In genomic region chr11:70826950-70827349, GRCh38 we compare ENCODE assay signal across 19 cellular contexts.
DNase-seq lines count a peak whose midpoint lies in the region; TF ChIP-seq lines count a peak whose summit lies in the region.
"Had no signal": no experiment of that assay in that cellular context is flagged by ENCODE, and none has a peak within 500 bp of the region (broad histone marks: within the 10 kb centered on the region; RNA-seq: fewer than 3 reads in every experiment).

No MANE protein-coding gene starts in this region.

- DNase-seq in NCI-H748 (lab: John Stamatoyannopoulos, UW; ENCODE audit: unreplicated experiment) (peak; percentile 64), NCI-H748 treated with DMSO at 0.1 percent for 48 hours (lab: John Stamatoyannopoulos, UW) (no peak), NCI-H69 (lab: John Stamatoyannopoulos, UW) (peak; percentile 74), mesenchymal stem cell (no peak), NCI-H1436 treated with DMSO at 0.1 percent for 48 hours (lab: John Stamatoyannopoulos, UW) (no peak), glutamatergic neuron (no peak), COLO829 (ENCODE audit: low spot score) (no peak)
- DNase-seq: activated CD4-positive, alpha-beta T cell treated with anti-CD3 and anti-CD28 coated beads for 4 hours; activated effector memory CD4-positive, alpha-beta T cell treated with Interleukin-2 at 50 U/mL for 16 hours; central memory CD4-positive, alpha-beta T cell; effector CD8-positive, alpha-beta T cell; natural killer cell; Peyer's patch; stimulated activated naive B cell treated with anti-CD40 and anti-IgM and Interleukin-4, amounts not matched to agents 10 μg/mL and 1 μg/mL and 100 μg/mL, for 72 hours; trophoblast cell had no signal

- peak overlapping the region; percentile 32 for H3K9ac ChIP-seq in mesenchymal stem cell (ENCODE audit: low read length)
- peak overlapping the region in 1 of 2 donors; percentile 36 for H3K9ac ChIP-seq in stomach smooth muscle (ENCODE audit: low read length in 2 of 2)

- no peak overlapping the region for H2AK5ac ChIP-seq in mesenchymal stem cell (ENCODE audit: low read length, severe bottlenecking)

- H3K79me1 ChIP-seq in mesenchymal stem cell (replicated peaks; ENCODE audit: low read length, poor library complexity, severe bottlenecking), result no peaks in the 10 kb centered on the region

- no peak overlapping the region for H2BK120ac ChIP-seq in mesenchymal stem cell (ENCODE audit: low read depth, low read length)

- no peak for TF ChIP-seq CTCF in glutamatergic neuron (IDR thresholded peaks at IDR 0.05; ENCODE audit: partially characterized antibody, unreplicated experiment)

- H3K9me3 ChIP-seq in mesenchymal stem cell (ENCODE audit: control insufficient read depth, low read length) (no peaks in the 10 kb centered on the region), stomach smooth muscle (ENCODE audit: control insufficient read depth in 2 of 2, low read length in 2 of 2) (no peaks in the 10 kb centered on the region)
- H3K9me3 ChIP-seq: heart left ventricle, Peyer's patch had no signal

- no peaks in the 10 kb centered on the region for H3K4me1 ChIP-seq in mesenchymal stem cell (ENCODE audit: control insufficient read depth, insufficient read depth, low read depth, low read length)
- H3K4me1 ChIP-seq in stomach smooth muscle (ENCODE audit: control insufficient read depth, insufficient read depth, low read length), result peaks cover 35% of the 10 kb centered on the region
- H3K4me1 ChIP-seq: Peyer's patch had no signal

- no peak overlapping the region for H2BK15ac ChIP-seq in mesenchymal stem cell (ENCODE audit: low read depth, poor library complexity, severe bottlenecking)

- no peaks in the 10 kb centered on the region for H3K36me3 ChIP-seq in mesenchymal stem cell (ENCODE audit: control insufficient read depth in 1 of 2, insufficient read depth in 2 of 2, low read depth in 1 of 2, low read length in 2 of 2)
- no peaks in the 10 kb centered on the region for H3K36me3 ChIP-seq in stomach smooth muscle (ENCODE audit: control insufficient read depth in 2 of 2, insufficient read depth in 2 of 2, low read length in 2 of 2)
- H3K36me3 ChIP-seq: heart left ventricle, Peyer's patch had no signal

- peaks cover 6% of the 10 kb centered on the region for H3K27me3 Mint-ChIP-seq in glutamatergic neuron (ENCODE audit: unreplicated experiment)

- H3K14ac ChIP-seq in mesenchymal stem cell (ENCODE audit: low read length in 2 of 2), result no peak overlapping the region

- H3K36me3 Mint-ChIP-seq in glutamatergic neuron (ENCODE audit: unreplicated experiment), result no peaks in the 10 kb centered on the region
- H3K36me3 Mint-ChIP-seq: CD14-positive monocyte, natural killer cell had no signal

- no peak overlapping the region for H2BK12ac ChIP-seq in mesenchymal stem cell (ENCODE audit: low read length in 2 of 2)

- peaks cover 2% of the 10 kb centered on the region for H3K9me3 Mint-ChIP-seq in glutamatergic neuron (ENCODE audit: unreplicated experiment)
- H3K9me3 Mint-ChIP-seq: natural killer cell had no signal

- H3K27ac ChIP-seq in mesenchymal stem cell (ENCODE audit: low read length, poor library complexity, severe bottlenecking), result no peak overlapping the region
- H3K27ac ChIP-seq in stomach smooth muscle (ENCODE audit: low read length), result peak overlapping the region; percentile 88
- H3K27ac ChIP-seq: Peyer's patch had no signal

- H2AFZ ChIP-seq in mesenchymal stem cell (ENCODE audit: low read depth, low read length), result no peak overlapping the region

- no peak overlapping the region for H3K4ac ChIP-seq in mesenchymal stem cell (ENCODE audit: low read depth in 1 of 2, low read length in 2 of 2)

- no peak overlapping the region for H3K18ac ChIP-seq in mesenchymal stem cell (ENCODE audit: low read depth in 1 of 2, low read length in 2 of 2)

- no peak overlapping the region for H3K4me2 ChIP-seq in mesenchymal stem cell (ENCODE audit: low read length, poor library complexity, severe bottlenecking)

- peaks cover 0 to 56% of the 10 kb centered on the region in 2 experiments for H3K27me3 ChIP-seq in mesenchymal stem cell (ENCODE audit: control insufficient read depth in 1 of 2, insufficient read depth in 1 of 2, low read length in 2 of 2)
- peaks cover 0 to 2% of the 10 kb centered on the region in 2 donors for H3K27me3 ChIP-seq in stomach smooth muscle (ENCODE audit: control insufficient read depth in 1 of 2, insufficient read depth in 2 of 2, low read length in 2 of 2)
- H3K27me3 ChIP-seq: Peyer's patch had no signal

- H3K23ac ChIP-seq in mesenchymal stem cell (ENCODE audit: low read length in 2 of 2), result no peak overlapping the region

- no peak overlapping the region for H2BK5ac ChIP-seq in mesenchymal stem cell (ENCODE audit: low read depth, low read length, poor library complexity, severe bottlenecking)

- no peak overlapping the region for H3K27ac Mint-ChIP-seq in glutamatergic neuron (ENCODE audit: unreplicated experiment)
- H3K27ac Mint-ChIP-seq: CD14-positive monocyte; natural killer cell; stimulated activated naive B cell treated with anti-CD40 and anti-IgM and Interleukin-4, amounts not matched to agents 10 μg/mL and 1 μg/mL and 100 μg/mL, for 72 hours had no signal

- no peaks in the 10 kb centered on the region for H3K4me1 Mint-ChIP-seq in glutamatergic neuron (ENCODE audit: low read depth, unreplicated experiment)
- H3K4me1 Mint-ChIP-seq: CD14-positive monocyte had no signal

- H4K91ac ChIP-seq in mesenchymal stem cell (ENCODE audit: low read length), result no peak overlapping the region

- WGBS in mesenchymal stem cell, result 69% methylated on average over 5 of the region's 6 CpGs

- peak overlapping the region in 1 of 2 experiments; percentile 70 for H3K4me3 ChIP-seq in mesenchymal stem cell (ENCODE audit: insufficient read depth in 1 of 2, low read depth in 1 of 2, low read length in 2 of 2)
- peak overlapping the region; percentile 80 to 82 for H3K4me3 ChIP-seq in stomach smooth muscle (ENCODE audit: low read length in 2 of 2)
- H3K4me3 ChIP-seq: lung had no signal

- H4K8ac ChIP-seq in mesenchymal stem cell (ENCODE audit: low read length), result no peak overlapping the region

- no peak overlapping the region for H3K4me3 Mint-ChIP-seq in glutamatergic neuron (ENCODE audit: unreplicated experiment)
- H3K4me3 Mint-ChIP-seq: natural killer cell; stimulated activated naive B cell treated with anti-CD40 and anti-IgM and Interleukin-4, amounts not matched to agents 10 μg/mL and 1 μg/mL and 100 μg/mL, for 72 hours had no signal

Comparison
In these comparisons a context has a peak if more than half of its experiments do, and no peak if none do; other contexts are left out.
1. DNase-seq: peak in NCI-H748 (single experiment) and NCI-H69 (single experiment); none in NCI-H748 treated with DMSO at 0.1 percent for 48 hours (single experiment), mesenchymal stem cell (single experiment), NCI-H1436 treated with DMSO at 0.1 percent for 48 hours (single experiment), glutamatergic neuron (single experiment) and COLO829 (single experiment).